8 cellular contexts compared by ENCODE assay signal in genomic region chr1:231626535-231626950, GRCh38. TPM values are rescaled to one million over a fixed set of nuclear protein-coding genes. Genes with fewer than 3 reads are reported as not detected.
DNase-seq lines count a peak whose midpoint lies in the region; ATAC-seq, FAIRE-seq and TF ChIP-seq lines count a peak whose summit lies in the region.

TSS of gene DISC1 (plus strand) at chr1:231626790. CDS start at chr1:231626868, 78 bp downstream.

- no peaks in the 10 kb centered on the region for H4K20me1 ChIP-seq in endothelial cell of umbilical vein (replicated peaks; ENCODE audit: control insufficient read depth, extremely low read depth, insufficient read depth, low read length)

- DNase-seq in AG04449 (ENCODE audit: low read depth, low spot score), result peak; percentile 64
- DNase-seq in GM19238 (ENCODE audit: insufficient read length, low spot score), result peak; percentile 57
- peak; percentile 76 for DNase-seq in NCI-H82 treated with DMSO at 0.1 percent for 48 hours (lab: John Stamatoyannopoulos, UW; ENCODE audit: unreplicated experiment)
- peak; percentile 56 for DNase-seq in activated T-cell treated with anti-CD3 and anti-CD28 coated beads for 1 hour (ENCODE audit: low read depth)
- peak; percentile 97 for DNase-seq in endothelial cell of umbilical vein (ENCODE audit: low read depth, low spot score)
- peak; percentile 94 for DNase-seq in mesenteric fat pad (ENCODE audit: low spot score)
- DNase-seq in stimulated activated CD8-positive, alpha-beta memory T cell treated with anti-CD3 and anti-CD28 coated beads, Interleukin-15, amount 100 ng/mL, for 1 hour (ENCODE audit: low read depth), result peak; percentile 20

- peak within 1 kb of the TSS; percentile 78 for H3K4me2 ChIP-seq in endothelial cell of umbilical vein (ENCODE audit: insufficient read depth, low read length)

- H3K4me1 ChIP-seq in endothelial cell of umbilical vein (ENCODE audit: control insufficient read depth, extremely low read depth, insufficient read depth, low read length), result peaks cover 14% of the 10 kb centered on the region

- no TSS peak for BruUV-seq in endothelial cell of umbilical vein (replicated peaks; lab: Mats Ljungman, UMichigan)

- H3K79me2 ChIP-seq in endothelial cell of umbilical vein (ENCODE audit: control insufficient read depth, insufficient read depth, low read length), result no peaks in the 10 kb centered on the region

- no peak for TF ChIP-seq CTCF in AG04449 (IDR thresholded peaks at IDR 0.05; ENCODE audit: insufficient read depth, low read length, missing control alignments)
- no peak for TF ChIP-seq CTCF in endothelial cell of umbilical vein (IDR thresholded peaks at IDR 0.05; ENCODE audit: extremely low read depth in 1 of 2, insufficient read depth in 1 of 2, low read depth in 1 of 2, low read length in 2 of 2)

- H3K27ac ChIP-seq in endothelial cell of umbilical vein (ENCODE audit: insufficient read depth, low read depth, low read length), result peak within 1 kb of the TSS; percentile 40

- intact Hi-C loops in endothelial cell of umbilical vein (cut with micrococcal nuclease), result loop anchor here (1.0 to 5.0 kb wide), 2 partner anchors 180 to 1006 kb away; partner anchors contain the start of gene SIPA1L2

- peaks cover 8 to 9% of the 10 kb centered on the region in 2 experiments for H3K27me3 ChIP-seq in endothelial cell of umbilical vein (ENCODE audit: control insufficient read depth in 2 of 2, insufficient read depth in 2 of 2, low read length in 2 of 2)

- H3K9ac ChIP-seq in endothelial cell of umbilical vein (replicated peaks; ENCODE audit: extremely low read depth, insufficient read depth, low read length), result peak within 1 kb of the TSS; percentile 69

- ATAC-seq in HG03571 (IDR thresholded peaks at IDR 0.05; ENCODE audit: unreplicated experiment), result peak; percentile 59

- H3K9me1 ChIP-seq in endothelial cell of umbilical vein (replicated peaks; ENCODE audit: control insufficient read depth, extremely low read depth, insufficient read depth, low read length), result no peaks in the 10 kb centered on the region

- peak within 1 kb of the TSS; percentile 85 for H2AFZ ChIP-seq in endothelial cell of umbilical vein (ENCODE audit: low read depth, low read length)

- FAIRE-seq in endothelial cell of umbilical vein (lab: Jason Lieb, UNC), result peak; percentile 68

- CTCF ChIA-PET in AG04449 (lab: Yijun Ruan, JAX) (interaction anchor here (0.6 to 2.0 kb wide), 2 partner anchors 10 to 127 kb away, joined by 3 to 8 read pairs; no protein-coding TSS in a partner anchor), endothelial cell of umbilical vein (lab: Charles Lee) (no interaction called here)

- POLR2A ChIA-PET in AG04449 (lab: Yijun Ruan, JAX) (no interaction called here), endothelial cell of umbilical vein (lab: Charles Lee) (no interaction called here)

- dilution Hi-C loops in endothelial cell of umbilical vein (cut with MboI; ENCODE audit: extremely low pct_ligation_motif_present, low sequenced_read_pairs), result no loop called here

- no peaks in the 10 kb centered on the region for H3K36me3 ChIP-seq in endothelial cell of umbilical vein (ENCODE audit: control insufficient read depth in 2 of 2, extremely low read depth in 1 of 2, insufficient read depth in 2 of 2, low read length in 2 of 2)

- peak within 1 kb of the TSS; percentile 78 for H3K4me3 ChIP-seq in AG04449 (ENCODE audit: low read depth, low read length)
- peak within 1 kb of the TSS; percentile 55 to 95 (median 71) for H3K4me3 ChIP-seq in endothelial cell of umbilical vein (replicated peaks in 1 of 3; ENCODE audit: insufficient read depth in 1 of 3, low read depth in 1 of 3, low read length in 3 of 3)

- no peaks in the 10 kb centered on the region for H3K9me3 ChIP-seq in endothelial cell of umbilical vein (replicated peaks; ENCODE audit: control insufficient read depth, insufficient read depth, low read length)

- TF ChIP-seq POLR2A in endothelial cell of umbilical vein (IDR thresholded peaks at IDR 0.05; ENCODE audit: low read depth, low read length), result peak; percentile 63

TF ChIP-seq in endothelial cell of umbilical vein, 7 proteins besides CTCF, POLR2A, EP300 and RAD21:
- TF ChIP-seq POLR2AphosphoS5 (IDR thresholded peaks at IDR 0.05; ENCODE audit: insufficient read depth, low read depth, low read length) (peak; percentile 50), GATA2 (IDR thresholded peaks at IDR 0.05; ENCODE audit: insufficient read depth, insufficient read length, low read depth, low read length) (no peak), FOS (IDR thresholded peaks at IDR 0.05; ENCODE audit: borderline replicate concordance, insufficient read depth, low read length) (peak; percentile 81)

RNA-seq across cellular contexts. Expression of gene DISC1, which starts in this region (rescaled TPM):
- total RNA-seq in endothelial cell of umbilical vein (12.8 and 14.7 TPM in 2 replicates), mesenteric fat pad (13.0 TPM)
- polyA plus RNA-seq in endothelial cell of umbilical vein, result 3.1 and 3.3 TPM in 2 replicates
- 3.1 TPM in 2 replicates for polyA plus RNA-seq in endothelial cell of umbilical vein (2011; cell fraction: cytosol; rRNA removed)
- 10.4 and 11.1 TPM in 2 replicates for polyA plus RNA-seq in endothelial cell of umbilical vein (2011; cell fraction: nucleus; rRNA removed)
- 2.6 and 2.7 TPM in 2 replicates for polyA plus RNA-seq in endothelial cell of umbilical vein (2012)
- 17.3 and 23.6 TPM in 2 replicates for polyA minus RNA-seq in endothelial cell of umbilical vein
- polyA minus RNA-seq in endothelial cell of umbilical vein (2011; cell fraction: cytosol; rRNA and poly(A)+ RNA removed), result not detected
- 63.5 and 66.6 TPM in 2 replicates for polyA minus RNA-seq in endothelial cell of umbilical vein (2011; cell fraction: nucleus; rRNA and poly(A)+ RNA removed)

Comparison
In these comparisons a context has a peak if more than half of its experiments do, and no peak if none do; other contexts are left out.
1. Peak in every context shown above with its lines: DNase-seq, ATAC-seq, H3K4me3 ChIP-seq and H3K27ac ChIP-seq.
2. DNase-seq: peak in every context shown above with its lines; median percentile 97 in endothelial cell of umbilical vein; 94 in mesenteric fat pad; 76 in NCI-H82 treated with DMSO at 0.1 percent for 48 hours; 64 in AG04449; 57 in GM19238; 56 in activated T-cell treated with anti-CD3 and anti-CD28 coated beads for 1 hour; 20 in stimulated activated CD8-positive, alpha-beta memory T cell treated with anti-CD3 and anti-CD28 coated beads, Interleukin-15, amount 100 ng/mL, for 1 hour.